ENCODE assay signal across 18 cellular contexts in the genomic region with DNA sequence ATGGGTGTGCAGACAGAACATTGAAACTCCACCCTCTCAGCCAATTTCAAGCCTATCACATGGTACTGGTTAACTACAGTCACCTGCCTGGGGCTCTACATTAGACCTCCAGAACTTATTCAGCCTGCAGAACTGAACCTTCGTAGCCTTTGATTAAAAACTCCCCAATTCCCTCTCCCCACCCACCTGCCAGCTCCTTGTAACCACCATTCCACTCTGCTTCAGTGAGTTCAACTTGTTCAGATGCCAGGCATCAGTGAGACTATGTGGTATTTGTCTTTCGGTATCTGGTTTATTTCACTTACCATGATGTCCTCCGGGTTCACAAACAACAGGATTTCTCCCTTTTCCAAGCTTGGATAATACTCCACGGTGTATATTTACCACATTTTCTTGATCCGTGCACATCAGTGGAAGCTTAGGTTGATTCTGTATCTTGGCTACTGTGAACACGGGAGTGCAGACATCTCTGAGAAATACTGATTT. TPM values are rescaled to one million over a fixed set of nuclear protein-coding genes. Genes with fewer than 3 reads are reported as not detected.
DNase-seq lines count a peak whose midpoint lies in the region; ATAC-seq and TF ChIP-seq lines count a peak whose summit lies in the region.
"Had no signal": no experiment of that assay in that cellular context is flagged by ENCODE, and none has a peak within 500 bp of the region (broad histone marks: within the 10 kb centered on the region; RNA-seq: fewer than 3 reads in every experiment).

No MANE protein-coding gene starts in this region.

- H3K9ac ChIP-seq in BLaER1 (no peak overlapping the region), rectal smooth muscle tissue (ENCODE audit: low read length) (no peak overlapping the region)

- peak; percentile 95 for DNase-seq in DMS79 (lab: John Stamatoyannopoulos, UW)
- no peak for DNase-seq in esophagus muscularis mucosa (ENCODE audit: extremely low spot score)
- DNase-seq in NCI-H82 (lab: John Stamatoyannopoulos, UW): no peak
- DNase-seq in inferior parietal cortex (ENCODE audit: extremely low spot score): no peak
- no peak for DNase-seq in D341Med (ENCODE audit: low spot score)
- DNase-seq: ACHN; CD8-positive, alpha-beta T cell; EL; H9; MV-4-11; NCI-H1436 treated with DMSO at 0.1 percent for 48 hours; NCI-H2081 treated with DMSO at 0.1 percent for 48 hours; NCI-H345; NCI-H748 treated with DMSO at 0.1 percent for 48 hours; PC-9 had no signal

- H3K4me3 ChIP-seq in BLaER1 (no peak overlapping the region), esophagus muscularis mucosa (no peak overlapping the region), rectal smooth muscle tissue (ENCODE audit: low read length) (no peak overlapping the region)
- H3K4me3 ChIP-seq: PC-9 had no signal

- no peak for ATAC-seq in HG03280 (IDR thresholded peaks at IDR 0.05; ENCODE audit: unreplicated experiment)
- ATAC-seq: CD8-positive, alpha-beta T cell had no signal

- peaks cover 36% of the 10 kb centered on the region for H3K9me3 ChIP-seq in BLaER1
- H3K9me3 ChIP-seq in esophagus muscularis mucosa: no peaks in the 10 kb centered on the region

- H3K27me3 ChIP-seq in BLaER1: no peaks in the 10 kb centered on the region
- H3K27me3 ChIP-seq in esophagus muscularis mucosa: no peaks in the 10 kb centered on the region
- H3K27me3 ChIP-seq in rectal smooth muscle tissue (ENCODE audit: control insufficient read depth, insufficient read depth, low read length): no peaks in the 10 kb centered on the region

- TF ChIP-seq CTCF in esophagus muscularis mucosa (IDR thresholded peaks at IDR 0.05): no peak

- no peak for TF ChIP-seq EP300 in esophagus muscularis mucosa (IDR thresholded peaks at IDR 0.05)

- H4K20me1 ChIP-seq in BLaER1: peaks cover 11% of the 10 kb centered on the region; the same call in 1 of the 2 replicates

- peaks cover 54% of the 10 kb centered on the region for H3K4me1 ChIP-seq in BLaER1
- H3K4me1 ChIP-seq in esophagus muscularis mucosa: peaks cover 44 to 66% (median 63%) of the 10 kb centered on the region in 4 donors
- H3K4me1 ChIP-seq in rectal smooth muscle tissue (ENCODE audit: control insufficient read depth, insufficient read depth, low read length): peaks cover 18% of the 10 kb centered on the region

- no peak for TF ChIP-seq POLR2A in esophagus muscularis mucosa (IDR thresholded peaks at IDR 0.05; ENCODE audit: low read depth)

- H3K36me3 ChIP-seq in BLaER1 (peaks cover 40% of the 10 kb centered on the region), esophagus muscularis mucosa (no peaks in the 10 kb centered on the region), rectal smooth muscle tissue (ENCODE audit: control insufficient read depth, insufficient read depth, low read length) (no peaks in the 10 kb centered on the region)

- 45% methylated on average over 6 of the region's 6 CpGs for WGBS in esophagus muscularis mucosa

- H3K27ac ChIP-seq in BLaER1 (no peak overlapping the region), esophagus muscularis mucosa (replicated peaks in 1 of 4) (peak overlapping the region; percentile 36 to 76 (median 66)), rectal smooth muscle tissue (ENCODE audit: low read depth, low read length) (peak overlapping the region; percentile 25)
- H3K27ac ChIP-seq: PC-9 had no signal

- intact Hi-C loops in esophagus muscularis mucosa (cut with DNase I): no loop called here

- H3K4me2 ChIP-seq in BLaER1: peak overlapping the region; percentile 18; the same call in 1 of the 2 replicates
- H3K4me2 ChIP-seq: PC-9 had no signal

RNA-seq across cellular contexts. Expression of gene RAB20, which starts 19.2 kb away (rescaled TPM):
- total RNA-seq in esophagus muscularis mucosa: 10 to 100 TPM; 10.9 to 40.6 (median 15.4) TPM
